Comparison of ENCODE assay signal across 8 cellular contexts in the genomic region with DNA sequence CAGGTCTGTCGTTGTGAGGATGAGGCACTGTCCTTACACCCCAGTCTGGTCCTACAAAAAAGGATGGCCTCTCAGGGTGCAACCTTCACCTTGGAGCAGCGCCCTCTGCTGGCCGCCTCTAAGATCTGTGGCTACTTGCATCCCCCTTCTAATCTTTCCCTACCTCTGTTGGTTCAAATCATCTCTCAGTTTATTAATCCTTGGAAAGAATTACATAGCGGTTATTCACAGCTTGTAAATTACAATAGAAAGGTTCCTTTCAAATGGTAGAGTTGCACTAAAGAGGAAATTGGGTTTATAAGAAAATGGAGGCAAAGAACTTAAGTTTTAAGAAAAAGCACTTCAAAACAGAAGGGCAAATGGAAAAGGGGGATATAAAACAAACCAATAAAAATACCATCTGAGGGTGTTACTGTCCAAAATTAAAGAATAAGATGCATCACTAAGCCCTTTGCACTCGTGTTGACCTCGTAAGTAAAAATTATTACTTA.
DNase-seq lines count a peak whose midpoint lies in the region; ATAC-seq and TF ChIP-seq lines count a peak whose summit lies in the region.
"Not testable (repeated sequence)": the region's sequence is repeated elsewhere in the genome, so short reads cannot be mapped to it uniquely, and the experiment has no call there.

No MANE protein-coding gene starts in this region.

- H2AFZ ChIP-seq in parathyroid adenoma = not testable (repeated sequence)

- not testable (repeated sequence) for H3K4me1 ChIP-seq in HAP-1, colonic mucosa, parathyroid adenoma

- H3K79me2 ChIP-seq in parathyroid adenoma = not testable (repeated sequence)

- H3K9me3 Mint-ChIP-seq in CD4-positive, alpha-beta T cell = not testable (repeated sequence)

- H3K36me3 Mint-ChIP-seq in CD4-positive, alpha-beta T cell (ENCODE audit: low read depth) = not testable (repeated sequence)

- intact Hi-C loops in CD4-positive, alpha-beta T cell (cut with DNase I, micrococcal nuclease) = loop anchor here (1.0 to 5.0 kb wide), 2 partner anchors 165 to 197 kb away; no protein-coding TSS in a partner anchor
- intact Hi-C loops in colonic mucosa (cut with DNase I) = loop anchor here (10.0 kb wide), 1 partner anchor 198 kb away; no protein-coding TSS in a partner anchor

- peak; percentile 69 for TF ChIP-seq CTCF in CD4-positive, alpha-beta T cell (IDR thresholded peaks at IDR 0.05)
- TF ChIP-seq CTCF in colonic mucosa (IDR thresholded peaks at IDR 0.05) = peak; percentile 71
- peak; percentile 67 for TF ChIP-seq CTCF in parathyroid adenoma (IDR thresholded peaks at IDR 0.05)

- CTCF ChIA-PET in CD4-positive, alpha-beta T cell (lab: Charles Lee) = not testable (repeated sequence)

- peak; percentile 87 for ATAC-seq in CD4-positive, alpha-beta T cell (ENCODE audit: poor library complexity)

- H3K27me3 Mint-ChIP-seq in CD4-positive, alpha-beta T cell = peaks cover 15% of the 10 kb centered on the region

- not testable (repeated sequence) for H3K4me1 Mint-ChIP-seq in CD4-positive, alpha-beta T cell (ENCODE audit: low read depth)

- POLR2A ChIA-PET in CD4-positive, alpha-beta T cell (lab: Charles Lee) = not testable (repeated sequence)

- H3K4me2 ChIP-seq in parathyroid adenoma (ENCODE audit: low read length) = not testable (repeated sequence)

- H3K36me3 ChIP-seq in HAP-1 (replicated peaks); colonic mucosa; parathyroid adenoma (ENCODE audit: control insufficient read depth, insufficient read depth, low read length): not testable (repeated sequence)

- H3K9me3 ChIP-seq in CD4-positive, alpha-beta T cell (ENCODE audit: control insufficient read depth, low read length); HAP-1; colonic mucosa; parathyroid adenoma (ENCODE audit: control insufficient read depth, low read length): not testable (repeated sequence)

- not testable (repeated sequence) for H3K27ac Mint-ChIP-seq in CD4-positive, alpha-beta T cell

- not testable (repeated sequence) for H3K4me3 Mint-ChIP-seq in CD4-positive, alpha-beta T cell

- not testable (repeated sequence) for H3K9ac ChIP-seq in colonic mucosa (ENCODE audit: low read depth in 2 of 2, low read length in 2 of 2); parathyroid adenoma

- H3K27me3 ChIP-seq in CD4-positive, alpha-beta T cell (ENCODE audit: control insufficient read depth, insufficient read depth, low read length); HAP-1 (ENCODE audit: low read depth); colonic mucosa; parathyroid adenoma (ENCODE audit: control insufficient read depth, insufficient read depth, low read length): not testable (repeated sequence)

- in situ Hi-C loops in HAP-1 (cut with MboI; ENCODE audit: low sequenced_read_pairs) = loop anchor here (25.0 kb wide), 1 partner anchor 670 kb away; no protein-coding TSS in a partner anchor

- H3K4me3 ChIP-seq in HAP-1; colonic mucosa; parathyroid adenoma (ENCODE audit: low read depth, low read length): not testable (repeated sequence)

- peak; percentile 58 to 86 (median 76) for DNase-seq in CD4-positive, alpha-beta T cell
- DNase-seq in HAP-1 (ENCODE audit: low spot score in 2 of 2) = peak; percentile 59 to 85
- DNase-seq in RPMI7951 (ENCODE audit: low read depth) = peak; percentile 47
- DNase-seq in activated T-cell treated with anti-CD3 and anti-CD28 coated beads for 24 hours (ENCODE audit: low read depth) = peak; percentile 63
- DNase-seq in colonic mucosa = peak; percentile 81
- peak; percentile 54 for DNase-seq in iPS-NIHi11 (ENCODE audit: low spot score)
- peak; percentile 47 for DNase-seq in stimulated activated CD8-positive, alpha-beta memory T cell treated with anti-CD3 and anti-CD28 coated beads, Interleukin-4, amount 100 ng/mL, for 24 hours (ENCODE audit: low read depth)

- H3K27ac ChIP-seq in CD4-positive, alpha-beta T cell (ENCODE audit: low read depth, low read length); colonic mucosa; parathyroid adenoma: not testable (repeated sequence)
